ENCODE assay signal across 26 cellular contexts in the genomic region with DNA sequence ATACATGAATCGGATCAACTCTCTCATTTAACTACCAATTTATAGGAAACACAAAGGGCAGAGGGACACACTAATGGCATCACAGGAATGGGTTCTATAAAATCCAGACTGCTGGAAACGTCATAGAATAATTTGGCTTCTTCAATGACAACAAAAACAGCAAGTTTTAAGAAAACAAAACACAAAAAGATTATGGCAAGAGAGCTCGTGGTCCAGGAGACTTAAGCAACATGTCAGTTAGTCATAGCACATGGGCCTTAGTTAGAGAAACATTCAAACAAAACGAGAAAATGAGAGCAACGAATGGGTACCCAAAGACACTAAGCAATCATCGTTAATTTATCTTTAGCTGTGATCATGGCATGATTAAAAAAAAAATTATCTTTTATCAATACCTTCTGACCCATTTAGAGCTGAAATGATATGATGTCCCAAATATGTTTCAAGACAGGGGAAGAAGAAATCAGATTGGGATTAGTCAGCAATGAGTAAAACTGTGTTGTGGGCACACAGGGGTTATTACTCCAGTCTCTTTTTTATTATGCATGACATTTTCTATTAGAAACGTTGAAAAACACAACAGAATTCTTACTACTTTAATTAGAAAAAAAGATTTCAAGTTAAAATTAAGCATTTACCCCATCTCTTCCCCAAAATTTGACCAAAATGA. TPM values are rescaled to one million over a fixed set of nuclear protein-coding genes. Genes with fewer than 3 reads are reported as not detected.
A peak's percentile ranks its signal among the peaks of the same experiment; 100 is the strongest.
DNase-seq lines count a peak whose midpoint lies in the region; ATAC-seq and TF ChIP-seq lines count a peak whose summit lies in the region.
"Had no signal": no experiment of that assay in that cellular context is flagged by ENCODE, and none has a peak within 500 bp of the region (broad histone marks: within the 10 kb centered on the region; RNA-seq: fewer than 3 reads in every experiment).

No MANE protein-coding gene starts in this region.

- no peak overlapping the region for H3K14ac ChIP-seq in IMR-90 (replicated peaks; ENCODE audit: low read depth, low read length)

- peaks cover 3% of the 10 kb centered on the region for H3K4me1 Mint-ChIP-seq in CD14-positive monocyte
- H3K4me1 Mint-ChIP-seq: mesothelial cell of epicardium; stimulated activated memory B cell treated with anti-CD40 and anti-IgM and Interleukin-4, amounts not matched to agents 10 μg/mL and 1 μg/mL and 100 μg/mL, for 72 hours had no signal

- CTCF ChIA-PET in IMR-90 (lab: Yijun Ruan, JAX) (no interaction called here), mammary epithelial cell (lab: Charles Lee; ENCODE audit: low non-redundant PET) (no interaction called here)

- no peaks in the 10 kb centered on the region for H3K27me3 ChIP-seq in IMR-90 (ENCODE audit: control insufficient read depth, insufficient read depth, low read length)
- H3K27me3 ChIP-seq in mammary epithelial cell (ENCODE audit: insufficient read depth, low read length): no peaks in the 10 kb centered on the region
- H3K27me3 ChIP-seq: cardiac muscle cell, vagina had no signal

- H3K9me3 Mint-ChIP-seq in CD14-positive monocyte: no peaks in the 10 kb centered on the region
- H3K9me3 Mint-ChIP-seq: activated CD4-positive, alpha-beta memory T cell treated with anti-CD3 and anti-CD28 coated beads for 36 hours; activated naive CD8-positive, alpha-beta T cell treated with anti-CD3 and anti-CD28 coated beads, Interleukin-2, amount 50 U/mL, for 24 hours; mesothelial cell of epicardium; naive thymus-derived CD4-positive, alpha-beta T cell; stimulated activated memory B cell treated with anti-CD40 and anti-IgM and Interleukin-4, amounts not matched to agents 10 μg/mL and 1 μg/mL and 100 μg/mL, for 72 hours; WTC11 had no signal

- peaks cover 5% of the 10 kb centered on the region; the same call in 1 of the 2 replicates for H3K9me1 ChIP-seq in IMR-90 (ENCODE audit: insufficient read depth, low read length)

- no peak overlapping the region for H3K27ac ChIP-seq in IMR-90 (ENCODE audit: insufficient read depth, low read length)
- no peak overlapping the region for H3K27ac ChIP-seq in mammary epithelial cell (ENCODE audit: insufficient read depth, low read depth, low read length)
- H3K27ac ChIP-seq: cardiac muscle cell, left ventricle myocardium inferior, vagina had no signal

- no peaks in the 10 kb centered on the region for H3K9me3 ChIP-seq in IMR-90 (ENCODE audit: control insufficient read depth, insufficient read depth, low read length)
- H3K9me3 ChIP-seq in mammary epithelial cell (replicated peaks; ENCODE audit: insufficient read depth, low read length): no peaks in the 10 kb centered on the region
- H3K9me3 ChIP-seq: left ventricle myocardium inferior, vagina had no signal

- H2BK5ac ChIP-seq in IMR-90 (ENCODE audit: low read depth, low read length, poor library complexity, severe bottlenecking): no peak overlapping the region

- H3K4me3 ChIP-seq in AG10803 (ENCODE audit: low read length) (no peak overlapping the region), IMR-90 (ENCODE audit: insufficient read depth, low read depth, low read length) (no peak overlapping the region), mammary epithelial cell (replicated peaks in 1 of 3; ENCODE audit: insufficient read depth in 1 of 3, low read depth in 2 of 3, low read length in 3 of 3) (no peak overlapping the region), fibroblast of the aortic adventitia (ENCODE audit: low read depth, low read length) (no peak overlapping the region)
- H3K4me3 ChIP-seq: cardiac muscle cell, left ventricle myocardium inferior, vagina had no signal

- ATAC-seq in IMR-90 (ENCODE audit: low read depth): no peak
- ATAC-seq: activated naive CD8-positive, alpha-beta T cell treated with anti-CD3 and anti-CD28 coated beads, Interleukin-2, amount 50 U/mL, for 24 hours; naive thymus-derived CD4-positive, alpha-beta T cell; stimulated activated memory B cell treated with anti-CD40 and anti-IgM and Interleukin-4, amounts not matched to agents 10 μg/mL and 1 μg/mL and 100 μg/mL, for 72 hours; WTC11 had no signal

- H3K79me2 ChIP-seq in mammary epithelial cell (ENCODE audit: insufficient read depth, low read length): no peaks in the 10 kb centered on the region

- H3K36me3 ChIP-seq in IMR-90 (ENCODE audit: control insufficient read depth, insufficient read depth, low read length): peaks cover 7% of the 10 kb centered on the region
- peaks cover 21% of the 10 kb centered on the region for H3K36me3 ChIP-seq in mammary epithelial cell (ENCODE audit: insufficient read depth, low read length)
- H3K36me3 ChIP-seq: cardiac muscle cell, vagina had no signal

- no peak overlapping the region for H3K23ac ChIP-seq in IMR-90 (ENCODE audit: low read depth, low read length)

- no peak overlapping the region for H3K56ac ChIP-seq in IMR-90 (ENCODE audit: extremely low read depth, insufficient read depth, low read length)

- no peak overlapping the region for H3K18ac ChIP-seq in IMR-90 (ENCODE audit: low read depth, low read length)

- H2AK9ac ChIP-seq in IMR-90 (replicated peaks; ENCODE audit: low read depth, low read length, poor library complexity): no peak overlapping the region

- in situ Hi-C loops in IMR-90 (cut with MboI; ENCODE audit: low sequenced_read_pairs) (no loop called here), mammary epithelial cell (cut with MboI; ENCODE audit: low sequenced_read_pairs in 2 of 2) (no loop called here)

- TF ChIP-seq CTCF in AG10803 (conservative IDR thresholded peaks at IDR 0.05; ENCODE audit: low read length): no peak
- no peak for TF ChIP-seq CTCF in IMR-90 (conservative IDR thresholded peaks at IDR 0.05; ENCODE audit: low read depth, low read length)
- no peak for TF ChIP-seq CTCF in mammary epithelial cell (conservative IDR thresholded peaks at IDR 0.05 in 1 of 2, IDR thresholded peaks at IDR 0.05 in 1 of 2; ENCODE audit: extremely low read depth in 1 of 2, insufficient read depth in 1 of 2, low read depth in 1 of 2, low read length in 2 of 2)
- no peak for TF ChIP-seq CTCF in fibroblast of the aortic adventitia (IDR thresholded peaks at IDR 0.05; ENCODE audit: insufficient read depth, low read length)
- no peak for TF ChIP-seq CTCF in CD14-positive monocyte (IDR thresholded peaks at IDR 0.05)

- H3K4me1 ChIP-seq in IMR-90 (ENCODE audit: control insufficient read depth, insufficient read depth, low read length): peaks cover 6% of the 10 kb centered on the region; the same call in 1 of the 2 replicates
- H3K4me1 ChIP-seq in mammary epithelial cell (ENCODE audit: insufficient read depth, low read length): no peaks in the 10 kb centered on the region
- H3K4me1 ChIP-seq: left ventricle myocardium inferior, vagina had no signal

- dilution Hi-C loops in IMR-90 (cut with HindIII; ENCODE audit: low sequenced_read_pairs, unreplicated experiment) (no loop called here), mammary epithelial cell (cut with HindIII; ENCODE audit: low sequenced_read_pairs) (no loop called here)

- no peak overlapping the region for H3K27ac Mint-ChIP-seq in CD14-positive monocyte
- H3K27ac Mint-ChIP-seq: activated CD4-positive, alpha-beta memory T cell treated with anti-CD3 and anti-CD28 coated beads for 36 hours; activated naive CD8-positive, alpha-beta T cell treated with anti-CD3 and anti-CD28 coated beads, Interleukin-2, amount 50 U/mL, for 24 hours; mesothelial cell of epicardium; stimulated activated memory B cell treated with anti-CD40 and anti-IgM and Interleukin-4, amounts not matched to agents 10 μg/mL and 1 μg/mL and 100 μg/mL, for 72 hours; WTC11 had no signal

- peak; percentile 33 for DNase-seq in AG10803 (ENCODE audit: low read depth)
- DNase-seq in IMR-90: peak; percentile 37
- peak; percentile 3 for DNase-seq in mammary epithelial cell
- peak; percentile 32 for DNase-seq in fibroblast of the aortic adventitia (ENCODE audit: low read depth)
- no peak for DNase-seq in CD14-positive monocyte (ENCODE audit: low spot score)
- DNase-seq in UCSD-AML1 (lab: John Stamatoyannopoulos, UW; ENCODE audit: unreplicated experiment): no peak
- DNase-seq in dermis blood vessel endothelial cell: no peak
- no peak for DNase-seq in globus pallidus (ENCODE audit: low spot score)
- DNase-seq: activated CD8-positive, alpha-beta memory T cell treated with anti-CD3 and anti-CD28 coated beads, Interleukin-2, amount 50 U/mL, for 48 hours; activated gamma-delta T cell; activated naive CD8-positive, alpha-beta T cell treated with anti-CD3 and anti-CD28 coated beads, Interleukin-2, amount 50 U/mL, for 24 hours; C1 segment of cervical spinal cord; hypothalamus; left ventricle myocardium inferior; naive thymus-derived CD4-positive, alpha-beta T cell; NCI-H1417 treated with DMSO at 0.1 percent for 48 hours; NCI-H2107; OCI-M1; stimulated activated CD4-positive, alpha-beta T cell treated with anti-CD3 and anti-CD28 coated beads, Interleukin-2, amount 100 ng/mL, for 48 hours; T-helper 9 cell had no signal

- H3K27me3 Mint-ChIP-seq in CD14-positive monocyte (ENCODE audit: low read depth in 3 of 3): peaks cover 0 to 4% (median 0%) of the 10 kb centered on the region in 3 donors
- H3K27me3 Mint-ChIP-seq: activated CD4-positive, alpha-beta memory T cell treated with anti-CD3 and anti-CD28 coated beads for 36 hours; activated naive CD8-positive, alpha-beta T cell treated with anti-CD3 and anti-CD28 coated beads, Interleukin-2, amount 50 U/mL, for 24 hours; naive thymus-derived CD4-positive, alpha-beta T cell; stimulated activated memory B cell treated with anti-CD40 and anti-IgM and Interleukin-4, amounts not matched to agents 10 μg/mL and 1 μg/mL and 100 μg/mL, for 72 hours had no signal

- H3K4me2 ChIP-seq in IMR-90 (ENCODE audit: low read depth, low read length): no peak overlapping the region
- H3K4me2 ChIP-seq in mammary epithelial cell (ENCODE audit: insufficient read depth, low read depth, low read length): no peak overlapping the region

- H3K79me1 ChIP-seq in IMR-90 (ENCODE audit: low read depth in 1 of 2, low read length in 2 of 2): peaks cover 15 to 25% of the 10 kb centered on the region in 2 experiments; a peak in 3 of 4 replicates

- H4K8ac ChIP-seq in IMR-90 (ENCODE audit: low read depth in 2 of 2, low read length in 2 of 2): no peak overlapping the region

- POLR2A ChIA-PET in IMR-90 (lab: Charles Lee; ENCODE audit: unreplicated experiment): no interaction called here

- BruUV-seq in IMR-90 (replicated peaks; lab: Mats Ljungman, UMichigan) (no TSS peak), mammary epithelial cell (replicated peaks; lab: Mats Ljungman, UMichigan) (no TSS peak)

- H4K91ac ChIP-seq in IMR-90 (ENCODE audit: insufficient read depth, low read depth, low read length): no peak overlapping the region

- no peak overlapping the region for H3K4ac ChIP-seq in IMR-90 (ENCODE audit: low read depth, low read length)

- no peak for TF ChIP-seq RAD21 in IMR-90 (IDR thresholded peaks at IDR 0.05; ENCODE audit: low read length)

- H2BK120ac ChIP-seq in IMR-90 (ENCODE audit: low read depth, low read length): no peak overlapping the region

- no peak for TF ChIP-seq POLR2A in IMR-90 (IDR thresholded peaks at IDR 0.05; ENCODE audit: low read depth, low read length)

- H2BK15ac ChIP-seq in IMR-90 (ENCODE audit: low read depth, low read length): no peak overlapping the region

- H3K4me3 Mint-ChIP-seq in CD14-positive monocyte: no peak overlapping the region
- H3K4me3 Mint-ChIP-seq: activated CD4-positive, alpha-beta memory T cell treated with anti-CD3 and anti-CD28 coated beads for 36 hours; activated naive CD8-positive, alpha-beta T cell treated with anti-CD3 and anti-CD28 coated beads, Interleukin-2, amount 50 U/mL, for 24 hours; mesothelial cell of epicardium; naive thymus-derived CD4-positive, alpha-beta T cell; stimulated activated memory B cell treated with anti-CD40 and anti-IgM and Interleukin-4, amounts not matched to agents 10 μg/mL and 1 μg/mL and 100 μg/mL, for 72 hours; WTC11 had no signal

- peaks cover 73 to 86% of the 10 kb centered on the region in 2 donors for H3K36me3 Mint-ChIP-seq in CD14-positive monocyte

- intact Hi-C loops in IMR-90 (cut with micrococcal nuclease) (no loop called here), mammary epithelial cell (cut with micrococcal nuclease) (no loop called here), CD14-positive monocyte (cut with micrococcal nuclease) (no loop called here)

- no peak overlapping the region for H3K9ac ChIP-seq in IMR-90 (ENCODE audit: low read depth, low read length)
- H3K9ac ChIP-seq in mammary epithelial cell (ENCODE audit: insufficient read depth, low read length): no peak overlapping the region

- no peak overlapping the region for H4K5ac ChIP-seq in IMR-90 (ENCODE audit: low read depth, low read length)

- H2AFZ ChIP-seq in IMR-90 (replicated peaks; ENCODE audit: low read length, poor library complexity) (no peak overlapping the region), mammary epithelial cell (ENCODE audit: low read depth, low read length) (no peak overlapping the region)

- H2BK20ac ChIP-seq in IMR-90 (ENCODE audit: low read depth, low read length): no peak overlapping the region

- H4K20me1 ChIP-seq in IMR-90 (ENCODE audit: insufficient read depth, low read length) (no peaks in the 10 kb centered on the region), mammary epithelial cell (ENCODE audit: insufficient read depth, low read length) (no peaks in the 10 kb centered on the region)

- H2AK5ac ChIP-seq in IMR-90 (ENCODE audit: low read depth, low read length): no peak overlapping the region

- WGBS in IMR-90 (ENCODE audit: extremely low coverage in 2 of 2, insufficient read length in 1 of 2), 2 experiments: 93% methylated on average over 2 of the region's 7 CpGs; no CpG with 5 or more reads in 1 of the 2 experiments
- 90% methylated on average over 7 of the region's 7 CpGs for WGBS in mammary epithelial cell (ENCODE audit: low coverage, missing lambda C conversion rate)

RNA-seq across cellular contexts. Expression of a gene that starts 28.3 kb away (rescaled TPM):
- total RNA-seq in IMR-90 (2012; rRNA removed) (25.8 and 31.7 TPM in 2 replicates), mammary epithelial cell (10 to 100 TPM in 1 of 2 donors, 1 to 10 TPM in 1; 3.2 to 42.0 TPM), fibroblast of the aortic adventitia (ENCODE audit: low replicate concordance) (8.9 and 35.0 TPM in 2 replicates), dermis blood vessel endothelial cell (12.4 and 46.8 TPM in 2 replicates)
- polyA plus RNA-seq in IMR-90 (2012; rRNA removed) (24.6 and 25.6 TPM in 2 replicates), mammary epithelial cell (27.4 TPM), CD14-positive monocyte (1 to 10 TPM; 1.1 to 1.7 TPM)
- 7.0 and 13.1 TPM in 2 replicates for polyA plus RNA-seq in IMR-90 (2012; cell fraction: cytosol; rRNA removed)
- polyA plus RNA-seq in IMR-90 (2012; cell fraction: nucleus; rRNA removed; ENCODE audit: low replicate concordance): 7.8 and 11.2 TPM in 2 replicates
- polyA minus RNA-seq in mammary epithelial cell: 25.8 TPM

Comparison
In these comparisons a context has a peak if more than half of its experiments do, and no peak if none do; other contexts are left out.
1. DNase-seq: peak in AG10803 (single experiment), IMR-90 (single experiment), mammary epithelial cell (single experiment) and fibroblast of the aortic adventitia (single experiment); none in CD14-positive monocyte (single experiment), UCSD-AML1 (single experiment), dermis blood vessel endothelial cell (single experiment) and globus pallidus (single experiment).